8 cellular contexts compared by ENCODE assay signal in the genomic region with DNA sequence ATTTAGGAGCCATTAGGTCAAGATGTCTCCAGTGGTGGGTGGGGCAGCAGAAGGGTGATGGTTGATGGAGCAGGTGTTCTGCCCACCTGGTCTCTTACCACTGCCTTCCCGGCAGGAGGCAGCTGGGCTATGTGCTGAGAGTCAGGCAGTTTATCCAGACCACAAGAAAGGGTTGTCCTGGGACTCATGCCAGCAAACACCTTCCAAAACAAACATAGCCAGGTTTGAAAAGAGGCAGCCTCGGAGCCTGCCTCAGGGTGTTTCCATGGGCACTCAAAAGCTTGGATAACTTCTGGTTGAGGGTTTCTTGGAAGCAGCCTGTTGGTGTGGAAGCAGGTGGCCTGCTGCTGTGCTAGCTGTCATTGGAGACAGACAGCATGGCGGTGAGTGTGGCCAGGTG.
DNase-seq lines count a peak whose midpoint lies in the region; ATAC-seq lines count a peak whose summit lies in the region.

No MANE protein-coding gene starts in this region.

- H3K27ac Mint-ChIP-seq in activated CD4-positive, alpha-beta T cell treated with anti-CD3 and anti-CD28 coated beads, Interleukin-2, amount 10 ng/mL, durations not matched to agents 7 days and 5 days = no peak overlapping the region
- H3K27ac Mint-ChIP-seq in activated CD4-positive, alpha-beta memory T cell treated with anti-CD3 and anti-CD28 coated beads, Interleukin-2, amount 10 ng/mL, durations not matched to agents 7 days and 5 days = no peak overlapping the region

- H3K27me3 ChIP-seq in BLaER1 treated with 17β-estradiol and CSF1 and Interleukin-3, amounts not matched to agents 10 nM and 100 nM = no peaks in the 10 kb centered on the region

- peak overlapping the region in 7 of 11 experiments; percentile 22 to 56 (median 41); a peak in 9 of 22 replicates for H3K4me2 ChIP-seq in BLaER1 treated with 17β-estradiol and CSF1 and Interleukin-3, amounts not matched to agents 10 nM and 100 nM

- no peak overlapping the region for H3K4me3 ChIP-seq in BLaER1 treated with 17β-estradiol and CSF1 and Interleukin-3, amounts not matched to agents 10 nM and 100 nM

- no peaks in the 10 kb centered on the region for H3K4me1 Mint-ChIP-seq in activated CD4-positive, alpha-beta T cell treated with anti-CD3 and anti-CD28 coated beads, Interleukin-2, amount 10 ng/mL, durations not matched to agents 7 days and 5 days
- no peaks in the 10 kb centered on the region for H3K4me1 Mint-ChIP-seq in activated CD4-positive, alpha-beta memory T cell treated with anti-CD3 and anti-CD28 coated beads, Interleukin-2, amount 10 ng/mL, durations not matched to agents 7 days and 5 days

- no peaks in the 10 kb centered on the region for H4K20me1 ChIP-seq in BLaER1 treated with 17β-estradiol and CSF1 and Interleukin-3, amounts not matched to agents 10 nM and 100 nM

- H3K36me3 ChIP-seq in BLaER1 treated with 17β-estradiol and CSF1 and Interleukin-3, amounts not matched to agents 10 nM and 100 nM = no peaks in the 10 kb centered on the region

- no peaks in the 10 kb centered on the region for H3K36me3 Mint-ChIP-seq in activated CD4-positive, alpha-beta T cell treated with anti-CD3 and anti-CD28 coated beads, Interleukin-2, amount 10 ng/mL, durations not matched to agents 7 days and 5 days (ENCODE audit: low read depth)
- H3K36me3 Mint-ChIP-seq in activated CD4-positive, alpha-beta memory T cell treated with anti-CD3 and anti-CD28 coated beads, Interleukin-2, amount 10 ng/mL, durations not matched to agents 7 days and 5 days (ENCODE audit: low read depth) = no peaks in the 10 kb centered on the region

- no peak overlapping the region for H3K27ac ChIP-seq in BLaER1 treated with 17β-estradiol and CSF1 and Interleukin-3, amounts not matched to agents 10 nM and 100 nM

- H3K4me1 ChIP-seq in BLaER1 treated with 17β-estradiol and CSF1 and Interleukin-3, amounts not matched to agents 10 nM and 100 nM = peaks cover 7 to 19% (median 14%) of the 10 kb centered on the region in 10 experiments; a peak in 18 of 20 replicates

- no peak overlapping the region for H3K4me3 Mint-ChIP-seq in activated CD4-positive, alpha-beta T cell treated with anti-CD3 and anti-CD28 coated beads, Interleukin-2, amount 10 ng/mL, durations not matched to agents 7 days and 5 days
- H3K4me3 Mint-ChIP-seq in activated CD4-positive, alpha-beta memory T cell treated with anti-CD3 and anti-CD28 coated beads, Interleukin-2, amount 10 ng/mL, durations not matched to agents 7 days and 5 days = no peak overlapping the region

- H3K27me3 Mint-ChIP-seq in activated CD4-positive, alpha-beta T cell treated with anti-CD3 and anti-CD28 coated beads, Interleukin-2, amount 10 ng/mL, durations not matched to agents 7 days and 5 days = no peaks in the 10 kb centered on the region
- no peaks in the 10 kb centered on the region for H3K27me3 Mint-ChIP-seq in activated CD4-positive, alpha-beta memory T cell treated with anti-CD3 and anti-CD28 coated beads, Interleukin-2, amount 10 ng/mL, durations not matched to agents 7 days and 5 days

- ATAC-seq in HG02642 (IDR thresholded peaks at IDR 0.05; ENCODE audit: poor library complexity, unreplicated experiment) (no peak), HG03039 (IDR thresholded peaks at IDR 0.05; ENCODE audit: unreplicated experiment) (no peak)

- CTCF ChIA-PET in activated CD4-positive, alpha-beta T cell treated with anti-CD3 and anti-CD28 coated beads, Interleukin-2, amount 10 ng/mL, durations not matched to agents 7 days and 5 days (lab: Charles Lee) = no interaction called here
- CTCF ChIA-PET in activated CD4-positive, alpha-beta memory T cell treated with anti-CD3 and anti-CD28 coated beads, Interleukin-2, amount 10 ng/mL, durations not matched to agents 7 days and 5 days (lab: Charles Lee) = no interaction called here

- H3K9ac ChIP-seq in BLaER1 treated with 17β-estradiol and CSF1 and Interleukin-3, amounts not matched to agents 10 nM and 100 nM = no peak overlapping the region

- POLR2A ChIA-PET in activated CD4-positive, alpha-beta T cell treated with anti-CD3 and anti-CD28 coated beads, Interleukin-2, amount 10 ng/mL, durations not matched to agents 7 days and 5 days (lab: Charles Lee) = no interaction called here
- POLR2A ChIA-PET in activated CD4-positive, alpha-beta memory T cell treated with anti-CD3 and anti-CD28 coated beads, Interleukin-2, amount 10 ng/mL, durations not matched to agents 7 days and 5 days (lab: Charles Lee) = no interaction called here

- no peaks in the 10 kb centered on the region for H3K9me3 ChIP-seq in BLaER1 treated with 17β-estradiol and CSF1 and Interleukin-3, amounts not matched to agents 10 nM and 100 nM (replicated peaks in 1 of 11)

- peak; percentile 89 for DNase-seq in NCI-H146 treated with DMSO at 0.1 percent for 48 hours (lab: John Stamatoyannopoulos, UW; ENCODE audit: unreplicated experiment)
- DNase-seq in SHP77 treated with DMSO at 0.1 percent for 48 hours (lab: John Stamatoyannopoulos, UW) = peak; percentile 96
- peak; percentile 77 for DNase-seq in kidney tubule cell (ENCODE audit: low spot score)
- DNase-seq in activated CD4-positive, alpha-beta T cell treated with anti-CD3 and anti-CD28 coated beads, Interleukin-2, amount 10 ng/mL, durations not matched to agents 7 days and 5 days = no peak
- DNase-seq in activated CD4-positive, alpha-beta memory T cell treated with anti-CD3 and anti-CD28 coated beads, Interleukin-2, amount 10 ng/mL, durations not matched to agents 7 days and 5 days = no peak

- H3K9me3 Mint-ChIP-seq in activated CD4-positive, alpha-beta T cell treated with anti-CD3 and anti-CD28 coated beads, Interleukin-2, amount 10 ng/mL, durations not matched to agents 7 days and 5 days = no peaks in the 10 kb centered on the region
- peaks cover 15% of the 10 kb centered on the region for H3K9me3 Mint-ChIP-seq in activated CD4-positive, alpha-beta memory T cell treated with anti-CD3 and anti-CD28 coated beads, Interleukin-2, amount 10 ng/mL, durations not matched to agents 7 days and 5 days

Comparison
In these comparisons a context has a peak if more than half of its experiments do, and no peak if none do; other contexts are left out.
1. DNase-seq: peak in NCI-H146 treated with DMSO at 0.1 percent for 48 hours (single experiment), SHP77 treated with DMSO at 0.1 percent for 48 hours (single experiment) and kidney tubule cell (single experiment); none in activated CD4-positive, alpha-beta T cell treated with anti-CD3 and anti-CD28 coated beads, Interleukin-2, amount 10 ng/mL, durations not matched to agents 7 days and 5 days (single experiment) and activated CD4-positive, alpha-beta memory T cell treated with anti-CD3 and anti-CD28 coated beads, Interleukin-2, amount 10 ng/mL, durations not matched to agents 7 days and 5 days (single experiment).